Comparison of ENCODE assay signal across 7 cellular contexts in the genomic region with DNA sequence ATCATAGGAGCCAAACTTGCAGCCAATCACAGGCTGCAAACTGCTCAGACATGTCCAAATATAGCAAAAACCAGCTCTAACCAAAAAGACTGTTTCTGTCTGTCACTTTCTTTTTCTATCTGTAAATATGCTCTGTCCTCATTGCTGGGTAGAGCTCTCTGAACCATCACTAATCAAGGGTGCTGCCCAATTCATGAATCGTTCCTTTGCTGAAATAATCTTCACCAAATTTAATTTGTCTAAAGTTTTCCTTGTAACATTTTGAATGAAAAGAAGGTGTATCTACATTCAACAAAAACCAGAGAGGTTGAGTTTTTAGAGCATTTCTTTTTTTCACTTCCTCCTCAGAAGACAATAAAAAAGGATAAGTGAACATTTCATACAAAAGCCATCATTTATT.
"Had no signal": no experiment of that assay in that cellular context is flagged by ENCODE, and none has a peak within 500 bp of the region (broad histone marks: within the 10 kb centered on the region; RNA-seq: fewer than 3 reads in every experiment).

No MANE protein-coding gene starts in this region.

- H3K4me3 ChIP-seq: GM23248, HAP-1, K562 had no signal

- H3K27ac ChIP-seq: GM23248 had no signal

- H2AFZ ChIP-seq: GM23248 had no signal

- H3K4me1 ChIP-seq: HAP-1 had no signal

- H3K9me3 ChIP-seq: HAP-1 had no signal

- H3K36me3 ChIP-seq: HAP-1 had no signal

- DNase-seq: GM23248, GOT3, H7, IMR-90, KG1 had no signal

- H3K9ac ChIP-seq: GM23248 had no signal
